Comparison of ENCODE assay signal across 8 cellular contexts in genomic region chr12:92134638-92135274, GRCh38. TPM values are rescaled to one million over a fixed set of nuclear protein-coding genes. Genes with fewer than 3 reads are reported as not detected.
A peak's percentile ranks its signal among the peaks of the same experiment; 100 is the strongest.
DNase-seq lines count a peak whose midpoint lies in the region; ATAC-seq, FAIRE-seq and TF ChIP-seq lines count a peak whose summit lies in the region.

No MANE protein-coding gene starts in this region.

- ATAC-seq in natural killer cell (peak in 2 of 3 donors; percentile 3 to 25), GM21786 (IDR thresholded peaks at IDR 0.05; ENCODE audit: unreplicated experiment) (no peak)

- H3K4me3 Mint-ChIP-seq in astrocyte (ENCODE audit: unreplicated experiment) (no peak overlapping the region), natural killer cell (peak overlapping the region; percentile 84)

- no peak overlapping the region for H3K4me3 ChIP-seq in astrocyte (ENCODE audit: insufficient read depth, low read depth, low read length)

- peaks cover 37% of the 10 kb centered on the region for H3K4me1 ChIP-seq in astrocyte (ENCODE audit: insufficient read depth, low read length)

- no peak overlapping the region for H3K27ac Mint-ChIP-seq in astrocyte (ENCODE audit: unreplicated experiment)
- H3K27ac Mint-ChIP-seq in natural killer cell = peak overlapping the region; percentile 88 to 98

- DNase-seq in CD1c-positive myeloid dendritic cell (ENCODE audit: extremely low spot score) (peak; percentile 63), HS-5 (ENCODE audit: low read depth) (peak; percentile 83), astrocyte (ENCODE audit: low read depth) (peak; percentile 75), natural killer cell (no peak), NCI-H1436 (lab: John Stamatoyannopoulos, UW) (no peak), UCSD-AML1 (lab: John Stamatoyannopoulos, UW; ENCODE audit: unreplicated experiment) (no peak), COLO668 (lab: John Stamatoyannopoulos, UW; ENCODE audit: unreplicated experiment) (no peak)

- peaks cover 99% of the 10 kb centered on the region for H3K79me2 ChIP-seq in astrocyte (ENCODE audit: insufficient read depth, low read length)

- no peak overlapping the region for H2AFZ ChIP-seq in astrocyte (ENCODE audit: low read depth, low read length)

- peak overlapping the region; percentile 1 for H3K9ac ChIP-seq in astrocyte (ENCODE audit: low read length)

- intact Hi-C loops in natural killer cell (cut with micrococcal nuclease) = no loop called here

- H4K20me1 ChIP-seq in astrocyte (ENCODE audit: insufficient read depth, low read length) = peaks cover 23% of the 10 kb centered on the region

- TF ChIP-seq CTCF in astrocyte (IDR thresholded peaks at IDR 0.05; ENCODE audit: insufficient read depth, low read depth, low read length) = no peak
- TF ChIP-seq CTCF in natural killer cell (IDR thresholded peaks at IDR 0.05) = no peak

- H3K9me3 Mint-ChIP-seq in astrocyte (ENCODE audit: unreplicated experiment) (no peaks in the 10 kb centered on the region), natural killer cell (no peaks in the 10 kb centered on the region)

- H3K27ac ChIP-seq in astrocyte (ENCODE audit: low read depth, low read length) = peak overlapping the region; percentile 49

- peak; percentile 84 for FAIRE-seq in astrocyte (lab: Jason Lieb, UNC)

- no peaks in the 10 kb centered on the region for H3K36me3 ChIP-seq in astrocyte (ENCODE audit: insufficient read depth, low read length)

- H3K9me3 ChIP-seq in astrocyte (ENCODE audit: insufficient read depth, low read depth, low read length) = no peaks in the 10 kb centered on the region

- no peaks in the 10 kb centered on the region for H3K27me3 ChIP-seq in astrocyte (ENCODE audit: insufficient read depth, low read length)

- H3K4me1 Mint-ChIP-seq in astrocyte (ENCODE audit: low read depth, unreplicated experiment) (peaks cover 44% of the 10 kb centered on the region), natural killer cell (peaks cover 89 to 94% of the 10 kb centered on the region in 2 donors)

- H3K27me3 Mint-ChIP-seq in astrocyte (ENCODE audit: low read depth, unreplicated experiment) (no peaks in the 10 kb centered on the region), natural killer cell (ENCODE audit: low read depth in 2 of 2) (no peaks in the 10 kb centered on the region)

- peak overlapping the region; percentile 43 for H3K4me2 ChIP-seq in astrocyte (ENCODE audit: low read length)

- H3K36me3 Mint-ChIP-seq in astrocyte (ENCODE audit: low read depth, unreplicated experiment) (no peaks in the 10 kb centered on the region), natural killer cell (peaks cover 5% of the 10 kb centered on the region)

RNA-seq across cellular contexts. Expression of gene BTG1, which starts 10.9 kb away (rescaled TPM):
- total RNA-seq in astrocyte = 56.5 and 63.7 TPM in 2 replicates
- 1,000 to 10,000 TPM in 1 of 3 donors, 100 to 1,000 TPM in 2; 801 to 1,037 (median 830) TPM for total RNA-seq in natural killer cell

Comparison
In these comparisons a context has a peak if more than half of its experiments do, and no peak if none do; other contexts are left out.
1. DNase-seq: peak in CD1c-positive myeloid dendritic cell (single experiment), HS-5 (single experiment) and astrocyte (single experiment); none in natural killer cell (single experiment), NCI-H1436 (single experiment), UCSD-AML1 (single experiment) and COLO668 (single experiment).
2. RNA of gene BTG1, which starts 10.9 kb away (total RNA-seq): 801 to 1,037 TPM in natural killer cell; 56.5 to 63.7 TPM in astrocyte; every median in the first group is over 10 times any median in the second.